Comparison of ENCODE assay signal across 8 cellular contexts in genomic region chr11:85627998-85628770, GRCh38. TPM values are rescaled to one million over a fixed set of nuclear protein-coding genes. Genes with fewer than 3 reads are reported as not detected.
DNase-seq lines count a peak whose midpoint lies in the region; ATAC-seq and TF ChIP-seq lines count a peak whose summit lies in the region.

TSS of gene TMEM126B (plus strand) at chr11:85628593. CDS start at chr11:85628608, 15 bp downstream.

- H3K4me1 ChIP-seq in KMS-11 (ENCODE audit: low read depth, poor library complexity, severe bottlenecking) (peaks cover 16% of the 10 kb centered on the region), Peyer's patch (peaks cover 0 to 20% (median 0%) of the 10 kb centered on the region in 4 donors)

- no peaks in the 10 kb centered on the region for H3K9me3 ChIP-seq in Peyer's patch

- TF ChIP-seq POLR2A in Peyer's patch (IDR thresholded peaks at IDR 0.05): peak; percentile 53 to 84

- H4K20me1 ChIP-seq in KMS-11 (ENCODE audit: insufficient read depth): no peaks in the 10 kb centered on the region

- TF ChIP-seq CTCF in KMS-11 (conservative IDR thresholded peaks at IDR 0.05; ENCODE audit: low read depth, low read length) (no peak), Peyer's patch (IDR thresholded peaks at IDR 0.05) (no peak)

- H3K36me3 ChIP-seq in KMS-11 (ENCODE audit: insufficient read depth) (no peaks in the 10 kb centered on the region), Peyer's patch (peaks cover 0 to 10% (median 0%) of the 10 kb centered on the region in 3 donors)

- peak within 1 kb of the TSS; percentile 42 for H3K27ac ChIP-seq in KMS-11
- peak within 1 kb of the TSS; percentile 78 to 91 (median 89) for H3K27ac ChIP-seq in Peyer's patch

- H3K9ac ChIP-seq in KMS-11: peak within 1 kb of the TSS; percentile 68

- DNase-seq in DMS53 treated with DMSO at 0.1 percent for 48 hours (lab: John Stamatoyannopoulos, UW; ENCODE audit: unreplicated experiment): peak; percentile 100
- peak; percentile 97 to 99 (median 98) for DNase-seq in Peyer's patch
- peak; percentile 97 for DNase-seq in activated T-cell treated with anti-CD3 and anti-CD28 coated beads, Interleukin-2, amount 50 U/mL, for 48 hours
- DNase-seq in myocyte (ENCODE audit: low read depth): peak; percentile 98
- DNase-seq in stimulated activated CD8-positive, alpha-beta memory T cell treated with anti-CD3 and anti-CD28 coated beads, Interleukin-7, amount 100 ng/mL, for 48 hours (ENCODE audit: extremely low read depth in 1 of 2, low read depth in 1 of 2): peak; percentile 90 to 97

- H3K4me3 ChIP-seq in KMS-11 (IDR thresholded peaks at IDR 0.05; ENCODE audit: insufficient read depth, low read depth, low read length) (peak within 1 kb of the TSS; percentile 39), Peyer's patch (peak within 1 kb of the TSS; percentile 58 to 82 (median 64))

- H2AFZ ChIP-seq in KMS-11 (ENCODE audit: low read depth): peak within 1 kb of the TSS; percentile 94

- H3K4me2 ChIP-seq in KMS-11: peak within 1 kb of the TSS; percentile 48

- ATAC-seq in GM21737 (IDR thresholded peaks at IDR 0.05; ENCODE audit: unreplicated experiment) (peak; percentile 99), esophagus mucosa (peak; percentile 100)

- H3K27me3 ChIP-seq in KMS-11 (ENCODE audit: insufficient read depth, low read depth) (no peaks in the 10 kb centered on the region), Peyer's patch (no peaks in the 10 kb centered on the region)

- peaks cover 38% of the 10 kb centered on the region for H3K79me2 ChIP-seq in KMS-11 (ENCODE audit: insufficient read depth, low read depth)

RNA-seq across cellular contexts. Expression of gene TMEM126B, which starts in this region (rescaled TPM):
- total RNA-seq in Peyer's patch (10 to 100 TPM; 26.9 to 52.8 (median 39.9) TPM), esophagus mucosa (21.0 TPM), myocyte (78.0 and 79.7 TPM in 2 replicates)
- 53.1 TPM for polyA plus RNA-seq in myocyte (2012)

Comparison
In these comparisons a context has a peak if more than half of its experiments do, and no peak if none do; other contexts are left out.
1. Peak in every context shown above with its lines: DNase-seq, ATAC-seq, H3K4me3 ChIP-seq and H3K27ac ChIP-seq.